ENCODE assay signal across 23 cellular contexts in the genomic region with DNA sequence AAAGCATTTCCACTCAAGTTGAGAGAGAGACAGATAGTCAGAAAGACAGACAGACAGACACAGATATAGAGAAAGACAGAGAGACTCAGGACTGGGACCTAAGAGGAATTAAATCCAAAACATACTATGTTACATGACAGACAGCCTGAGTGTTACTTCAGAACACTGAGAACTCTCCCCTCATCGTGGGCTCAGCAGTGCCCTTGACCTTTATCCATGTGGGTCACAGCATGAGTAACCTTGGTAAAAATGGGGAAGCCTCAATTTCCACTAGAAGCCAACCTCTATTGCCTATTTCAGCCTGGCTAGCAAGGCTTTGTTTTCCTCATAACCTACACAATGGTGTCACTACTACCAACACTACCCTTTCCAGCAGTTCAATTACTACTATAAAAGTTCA.
"Had no signal": no experiment of that assay in that cellular context is flagged by ENCODE, and none has a peak within 500 bp of the region (broad histone marks: within the 10 kb centered on the region; RNA-seq: fewer than 3 reads in every experiment).

No MANE protein-coding gene starts in this region.

- ATAC-seq: stimulated activated effector memory CD8-positive, alpha-beta T cell treated with anti-CD3 and anti-CD28 coated beads, Interleukin-12 subunit alpha, Interleukin-12 subunit beta, amount 100 ng/mL, for 72 hours; stimulated activated memory B cell treated with anti-CD40 and anti-IgM and Interleukin-4, amounts not matched to agents 10 μg/mL and 1 μg/mL and 100 μg/mL, for 72 hours; stimulated activated naive CD8-positive, alpha-beta T cell treated with anti-CD3 and anti-CD28 coated beads, Interleukin-15, amount 100 ng/mL, for 72 hours; stimulated activated naive CD8-positive, alpha-beta T cell treated with anti-CD3 and anti-CD28 coated beads, Interleukin-15, Interleukin-2, amounts not matched to agents 100 U/mL and 50 U/mL, for 24 hours; upper lobe of right lung had no signal

- H3K36me3 Mint-ChIP-seq: stimulated activated effector memory CD8-positive, alpha-beta T cell treated with anti-CD3 and anti-CD28 coated beads, Interleukin-12 subunit alpha, Interleukin-12 subunit beta, amount 100 ng/mL, for 72 hours; stimulated activated memory B cell treated with anti-CD40 and anti-IgM and Interleukin-4, amounts not matched to agents 10 μg/mL and 1 μg/mL and 100 μg/mL, for 72 hours; type B pancreatic cell had no signal

- H3K4me1 Mint-ChIP-seq: stimulated activated effector memory CD8-positive, alpha-beta T cell treated with anti-CD3 and anti-CD28 coated beads, Interleukin-12 subunit alpha, Interleukin-12 subunit beta, amount 100 ng/mL, for 72 hours; stimulated activated naive CD8-positive, alpha-beta T cell treated with anti-CD3 and anti-CD28 coated beads, Interleukin-15, amount 100 ng/mL, for 72 hours had no signal

- H3K9me3 Mint-ChIP-seq: stimulated activated effector memory CD8-positive, alpha-beta T cell treated with anti-CD3 and anti-CD28 coated beads, Interleukin-12 subunit alpha, Interleukin-12 subunit beta, amount 100 ng/mL, for 72 hours; stimulated activated memory B cell treated with anti-CD40 and anti-IgM and Interleukin-4, amounts not matched to agents 10 μg/mL and 1 μg/mL and 100 μg/mL, for 72 hours; stimulated activated naive CD8-positive, alpha-beta T cell treated with anti-CD3 and anti-CD28 coated beads, Interleukin-15, amount 100 ng/mL, for 72 hours; stimulated activated naive CD8-positive, alpha-beta T cell treated with anti-CD3 and anti-CD28 coated beads, Interleukin-15, Interleukin-2, amounts not matched to agents 100 ng/mL and 50 ng/mL, for 24 hours; type B pancreatic cell had no signal

- H3K27me3 Mint-ChIP-seq: stimulated activated memory B cell treated with anti-CD40 and anti-IgM and Interleukin-4, amounts not matched to agents 10 μg/mL and 1 μg/mL and 100 μg/mL, for 72 hours had no signal

- H3K4me3 Mint-ChIP-seq: stimulated activated effector memory CD8-positive, alpha-beta T cell treated with anti-CD3 and anti-CD28 coated beads, Interleukin-12 subunit alpha, Interleukin-12 subunit beta, amount 100 ng/mL, for 72 hours; stimulated activated memory B cell treated with anti-CD40 and anti-IgM and Interleukin-4, amounts not matched to agents 10 μg/mL and 1 μg/mL and 100 μg/mL, for 72 hours; stimulated activated naive CD8-positive, alpha-beta T cell treated with anti-CD3 and anti-CD28 coated beads, Interleukin-15, amount 100 ng/mL, for 72 hours; stimulated activated naive CD8-positive, alpha-beta T cell treated with anti-CD3 and anti-CD28 coated beads, Interleukin-15, Interleukin-2, amounts not matched to agents 100 ng/mL and 50 ng/mL, for 24 hours; type B pancreatic cell had no signal

- DNase-seq: stimulated activated CD4-positive, alpha-beta T cell treated with anti-CD3 and anti-CD28 coated beads, Interleukin-2, amount 100 ng/mL, for 24 hours; stimulated activated CD4-positive, alpha-beta T cell treated with anti-CD3 and anti-CD28 coated beads, Interleukin-4, amount 100 ng/mL, for 1 hour; stimulated activated CD4-positive, alpha-beta T cell treated with anti-CD3 and anti-CD28 coated beads, Interleukin-4, amount 100 ng/mL, for 24 hours; stimulated activated CD4-positive, alpha-beta T cell treated with anti-CD3 and anti-CD28 coated beads, Interleukin-4, amount 100 ng/mL, for 4 hours; stimulated activated CD8-positive, alpha-beta memory T cell treated with anti-CD3 and anti-CD28 coated beads, Interleukin-4, amount 100 ng/mL, for 48 hours; stimulated activated naive CD4-positive, alpha-beta T cell; stimulated activated naive CD4-positive, alpha-beta T cell treated with Interleukin-2 at 50 U/mL for 16 hours; stimulated activated naive CD8-positive, alpha-beta T cell treated with anti-CD3 and anti-CD28 coated beads, Interleukin-15, amount 100 ng/mL, for 72 hours; stimulated activated naive CD8-positive, alpha-beta T cell treated with anti-CD3 and anti-CD28 coated beads, Interleukin-15, Interleukin-2, amounts not matched to agents 100 U/mL and 50 U/mL, for 24 hours; stomach; substantia nigra; testis; thyroid gland; tibial artery; transverse colon; trophoblast cell; upper lobe of left lung; upper lobe of right lung; uterus had no signal

- H3K27ac Mint-ChIP-seq: stimulated activated effector memory CD8-positive, alpha-beta T cell treated with anti-CD3 and anti-CD28 coated beads, Interleukin-12 subunit alpha, Interleukin-12 subunit beta, amount 100 ng/mL, for 72 hours; stimulated activated memory B cell treated with anti-CD40 and anti-IgM and Interleukin-4, amounts not matched to agents 10 μg/mL and 1 μg/mL and 100 μg/mL, for 72 hours; stimulated activated naive CD8-positive, alpha-beta T cell treated with anti-CD3 and anti-CD28 coated beads, Interleukin-15, amount 100 ng/mL, for 72 hours; stimulated activated naive CD8-positive, alpha-beta T cell treated with anti-CD3 and anti-CD28 coated beads, Interleukin-15, Interleukin-2, amounts not matched to agents 100 ng/mL and 50 ng/mL, for 24 hours; type B pancreatic cell had no signal
